In genomic region chr11:41201156-41201555, GRCh38 we compare ENCODE assay signal across 9 cellular contexts.
DNase-seq lines count a peak whose midpoint lies in the region; ATAC-seq, FAIRE-seq and TF ChIP-seq lines count a peak whose summit lies in the region.
"Had no signal": no experiment of that assay in that cellular context is flagged by ENCODE, and none has a peak within 500 bp of the region (broad histone marks: within the 10 kb centered on the region; RNA-seq: fewer than 3 reads in every experiment).

No MANE protein-coding gene starts in this region.

- TF ChIP-seq EP300 in ovary (IDR thresholded peaks at IDR 0.05), result no peak

- intact Hi-C loops in thyroid gland (cut with DNase I), result no loop called here
- intact Hi-C loops in ovary (cut with DNase I), result no loop called here
- intact Hi-C loops in pancreas (cut with DNase I), result no loop called here

- H3K27me3 ChIP-seq in thyroid gland (no peaks in the 10 kb centered on the region), ovary (no peaks in the 10 kb centered on the region), pancreas (no peaks in the 10 kb centered on the region)

- no peaks in the 10 kb centered on the region for H3K4me1 ChIP-seq in thyroid gland
- no peaks in the 10 kb centered on the region for H3K4me1 ChIP-seq in ovary (ENCODE audit: insufficient read depth)
- H3K4me1 ChIP-seq in pancreas, result no peaks in the 10 kb centered on the region

- peak; percentile 44 for TF ChIP-seq CTCF in HFF-Myc (IDR thresholded peaks at IDR 0.05; ENCODE audit: low read depth, low read length, missing control alignments)
- TF ChIP-seq CTCF in thyroid gland (IDR thresholded peaks at IDR 0.05), result peak in 3 of 6 experiments; percentile 32 to 45 (median 42)
- no peak for TF ChIP-seq CTCF in ovary (IDR thresholded peaks at IDR 0.05)
- peak in 1 of 4 donors; percentile 7 for TF ChIP-seq CTCF in pancreas (IDR thresholded peaks at IDR 0.05)

- DNase-seq in ELR (ENCODE audit: low read depth), result peak; percentile 56
- peak; percentile 3 for DNase-seq in HFF-Myc (ENCODE audit: extremely low read depth, low read depth)
- peak; percentile 16 for DNase-seq in NCI-H82 treated with DMSO at 0.1 percent for 48 hours (lab: John Stamatoyannopoulos, UW; ENCODE audit: unreplicated experiment)
- DNase-seq in erythroblast (lab: John Stamatoyannopoulos, UW), result peak; percentile 1 to 17
- peak; percentile 18 to 29 for DNase-seq in thyroid gland
- no peak for DNase-seq in ovary
- no peak for DNase-seq in cortex of kidney (lab: John Stamatoyannopoulos, UW)
- DNase-seq in pancreas, result no peak

- H3K27ac ChIP-seq in thyroid gland (no peak overlapping the region), ovary (no peak overlapping the region), pancreas (no peak overlapping the region)
- H3K27ac ChIP-seq: thoracic aorta had no signal

- H3K9me3 ChIP-seq in thyroid gland, result no peaks in the 10 kb centered on the region
- no peaks in the 10 kb centered on the region for H3K9me3 ChIP-seq in ovary
- H3K9me3 ChIP-seq in pancreas, result no peaks in the 10 kb centered on the region
- H3K9me3 ChIP-seq: thoracic aorta had no signal

- H3K36me3 ChIP-seq in thyroid gland (no peaks in the 10 kb centered on the region), ovary (no peaks in the 10 kb centered on the region), pancreas (no peaks in the 10 kb centered on the region)
- H3K36me3 ChIP-seq: thoracic aorta had no signal

- no peak for TF ChIP-seq POLR2A in erythroblast (IDR thresholded peaks at IDR 0.05; ENCODE audit: low read length)
- no peak for TF ChIP-seq POLR2A in thyroid gland (IDR thresholded peaks at IDR 0.05)
- TF ChIP-seq POLR2A in ovary (IDR thresholded peaks at IDR 0.05), result no peak

- no peak for ATAC-seq in pancreas

- WGBS in thyroid gland, 2 donors, result 8 to 10% methylated on average over 5 of the region's 5 CpGs
- 1 to 5% (median 1%) methylated on average over 5 of the region's 5 CpGs for WGBS in ovary, 3 donors
- 2 to 8% methylated on average over 5 of the region's 5 CpGs for WGBS in pancreas, 2 donors

- FAIRE-seq in pancreas (lab: Jason Lieb, UNC), result no peak

- H3K4me3 ChIP-seq in HFF-Myc (replicated peaks; ENCODE audit: low read depth, low read length), result no peak overlapping the region
- H3K4me3 ChIP-seq in thyroid gland (replicated peaks in 1 of 3), result no peak overlapping the region
- H3K4me3 ChIP-seq in ovary, result no peak overlapping the region
- H3K4me3 ChIP-seq in pancreas, result no peak overlapping the region
- H3K4me3 ChIP-seq: thoracic aorta had no signal

Comparison
In these comparisons a context has a peak if more than half of its experiments do, and no peak if none do; other contexts are left out.
1. DNase-seq: peak in ELR (single experiment), HFF-Myc (single experiment), NCI-H82 treated with DMSO at 0.1 percent for 48 hours (single experiment), erythroblast (2 of 2) and thyroid gland (2 of 2); none in ovary (0 of 5), cortex of kidney (single experiment) and pancreas (0 of 6).